2 cellular contexts compared by ENCODE assay signal in genomic region chr5:65895891-65896290, GRCh38.
TF ChIP-seq lines count a peak whose summit lies in the region.

No MANE protein-coding gene starts in this region.

TF ChIP-seq in GM12891, 5 proteins besides CTCF, POLR2A, EP300 and RAD21:
- 0 out of 2 replicates have a peak, but pooled peaks have one; percentile 19 for TF ChIP-seq SPI1 (IDR thresholded peaks at IDR 0.05; ENCODE audit: low read depth, low read length)
- no peak for TF ChIP-seq TAF1 (IDR thresholded peaks at IDR 0.05; ENCODE audit: low read depth, low read length)

TF ChIP-seq in K562, 482 proteins besides CTCF, POLR2A, EP300 and RAD21:
- TF ChIP-seq CAMTA2 (CRISPR knock-in tag; conservative IDR thresholded peaks at IDR 0.05) (no peak), CBFA2T3 (IDR thresholded peaks at IDR 0.05) (0 out of 2 replicates have a peak, but pooled peaks have one; percentile 16)
